ENCODE assay signal across 7 cellular contexts in genomic region chr3:63967675-63968611, GRCh38. TPM values are rescaled to one million over a fixed set of nuclear protein-coding genes. Genes with fewer than 3 reads are reported as not detected.
A peak's percentile ranks its signal among the peaks of the same experiment; 100 is the strongest.
DNase-seq lines count a peak whose midpoint lies in the region; ATAC-seq, FAIRE-seq and TF ChIP-seq lines count a peak whose summit lies in the region.

No MANE protein-coding gene starts in this region.

- H3K36me3 Mint-ChIP-seq in GM23338 (ENCODE audit: low read depth) (no peaks in the 10 kb centered on the region), naive B cell (no peaks in the 10 kb centered on the region)

- DNase-seq in GM23338 (ENCODE audit: low spot score) (no peak), Kasumi-1 (lab: John Stamatoyannopoulos, UW) (peak; percentile 78 to 87), epithelial cell of esophagus (ENCODE audit: low read depth) (peak; percentile 35), naive B cell (no peak), HTR-8/SVneo (ENCODE audit: insufficient read length, low spot score) (no peak)

- peaks cover 65% of the 10 kb centered on the region for H3K4me1 ChIP-seq in GM23338 (ENCODE audit: insufficient read depth)

- H3K27me3 Mint-ChIP-seq in GM23338 (ENCODE audit: insufficient read depth, low read depth, poor library complexity): no peaks in the 10 kb centered on the region
- no peaks in the 10 kb centered on the region for H3K27me3 Mint-ChIP-seq in naive B cell

- H3K4me1 Mint-ChIP-seq in GM23338 (peaks cover 84% of the 10 kb centered on the region), naive B cell (peaks cover 28 to 44% (median 29%) of the 10 kb centered on the region in 3 donors)

- peak overlapping the region; percentile 47 for H3K4me3 Mint-ChIP-seq in GM23338
- peak overlapping the region; percentile 37 to 82 (median 71) for H3K4me3 Mint-ChIP-seq in naive B cell

- no peak overlapping the region for H2AFZ ChIP-seq in GM23338

- H3K27ac Mint-ChIP-seq in GM23338 (peak overlapping the region; percentile 39), naive B cell (peak overlapping the region; percentile 35 to 89 (median 62))

- ATAC-seq in GM18499 (IDR thresholded peaks at IDR 0.05; ENCODE audit: insufficient read depth, unreplicated experiment): peak; percentile 45
- ATAC-seq in GM23338: peak; percentile 19
- ATAC-seq in activated CD4-positive, CD25-positive, alpha-beta regulatory T cell treated with anti-CD3 and anti-CD28 coated beads, Interleukin-2, amount 50 U/mL, for 24 hours: peak; percentile 29 to 44
- ATAC-seq in naive B cell (ENCODE audit: low read depth in 2 of 2): peak; percentile 37 to 63

- peak overlapping the region; percentile 58 for H3K4me2 ChIP-seq in GM23338

- peak overlapping the region; percentile 10 for H3K4me3 ChIP-seq in GM23338
- H3K4me3 ChIP-seq in epithelial cell of esophagus (ENCODE audit: low read length): peak overlapping the region; percentile 6

- no peaks in the 10 kb centered on the region for H3F3A ChIP-seq in GM23338 (replicated peaks; ENCODE audit: low read depth)

- FAIRE-seq in HTR-8/SVneo (lab: Jason Lieb, UNC): no peak

- H3K27me3 ChIP-seq in GM23338 (ENCODE audit: insufficient read depth): no peaks in the 10 kb centered on the region

- TF ChIP-seq CTCF in GM23338 (conservative IDR thresholded peaks at IDR 0.05; ENCODE audit: low read depth in 2 of 2): no peak
- no peak for TF ChIP-seq CTCF in epithelial cell of esophagus (IDR thresholded peaks at IDR 0.05; ENCODE audit: insufficient read depth, low read depth, low read length, missing control alignments)

- H3K9me3 Mint-ChIP-seq in GM23338 (no peaks in the 10 kb centered on the region), naive B cell (no peaks in the 10 kb centered on the region)

- H3K27ac ChIP-seq in GM23338 (ENCODE audit: low read depth): peak overlapping the region; percentile 65; the same call in 1 of the 2 replicates

- H3K36me3 ChIP-seq in GM23338 (ENCODE audit: insufficient read depth): no peaks in the 10 kb centered on the region

- no peaks in the 10 kb centered on the region for H3K9me2 ChIP-seq in GM23338 (ENCODE audit: insufficient read depth)

- no peaks in the 10 kb centered on the region for H4K20me1 ChIP-seq in GM23338 (replicated peaks; ENCODE audit: insufficient read depth)

- H3K79me2 ChIP-seq in GM23338 (replicated peaks; ENCODE audit: insufficient read depth): peaks cover 23% of the 10 kb centered on the region

TF ChIP-seq in GM23338, 12 proteins besides CTCF, POLR2A, EP300 and RAD21:
- no peak for TF ChIP-seq EZH2phosphoT487 (IDR thresholded peaks at IDR 0.05; ENCODE audit: unreplicated experiment)
- TF ChIP-seq POLR2AphosphoS5 (IDR thresholded peaks at IDR 0.05; ENCODE audit: low read depth): no peak
- TF ChIP-seq ZNF114 (CRISPR knock-in tag; IDR thresholded peaks at IDR 0.05): no peak
- no peak for TF ChIP-seq STAT1 (IDR thresholded peaks at IDR 0.05; ENCODE audit: unreplicated experiment)
- TF ChIP-seq ZNF331 (CRISPR knock-in tag; IDR thresholded peaks at IDR 0.05; ENCODE audit: low read depth): no peak
- TF ChIP-seq NANOG (IDR thresholded peaks at IDR 0.05; ENCODE audit: borderline replicate concordance): no peak
- TF ChIP-seq ZNF462 (CRISPR knock-in tag; IDR thresholded peaks at IDR 0.05): no peak
- TF ChIP-seq ETS1 (IDR thresholded peaks at IDR 0.05): no peak

RNA-seq across cellular contexts. Expression of gene PSMD6, which starts 55.4 kb away (rescaled TPM):
- 98.1 and 108 TPM in 2 replicates for total RNA-seq in GM23338 (2014; rRNA removed; shearing (Covaris generic))
- polyA plus RNA-seq in GM23338 (2016; fragmentation: Nextera tagmentation; extraction: Ambion mirVana) (195 and 205 TPM in 2 replicates), naive B cell (ENCODE audit: low read depth in 6 of 6) (100 to 1,000 TPM in 5 of 6 donors, 10 to 100 TPM in 1; 93.0 to 150 (median 123) TPM)

RNA-seq across cellular contexts. Expression of gene SCAANT1, which starts 55.8 kb away (rescaled TPM):
- not detected in 2 replicates for total RNA-seq in GM23338 (2014; rRNA removed; shearing (Covaris generic))
- polyA plus RNA-seq in GM23338 (2016; fragmentation: Nextera tagmentation; extraction: Ambion mirVana) (1.2 TPM in 1 of 2 replicates, not detected in the other), naive B cell (ENCODE audit: low read depth in 6 of 6) (not detected)

Comparison
In these comparisons a context has a peak if more than half of its experiments do, and no peak if none do; other contexts are left out.
1. DNase-seq: peak in Kasumi-1 (2 of 2) and epithelial cell of esophagus (single experiment); none in GM23338 (single experiment), naive B cell (single experiment) and HTR-8/SVneo (single experiment).
2. Peak in every context shown above with its lines, with median percentiles within 50 percentile points of each other: ATAC-seq.